In genomic region chr21:26047279-26047967, GRCh38 we compare ENCODE assay signal across 18 cellular contexts.
"Had no signal": no experiment of that assay in that cellular context is flagged by ENCODE, and none has a peak within 500 bp of the region (broad histone marks: within the 10 kb centered on the region; RNA-seq: fewer than 3 reads in every experiment).

No MANE protein-coding gene starts in this region.

- H3K4me2 ChIP-seq: hepatocyte had no signal

- DNase-seq: activated CD4-positive, alpha-beta T cell treated with anti-CD3 and anti-CD28 coated beads, Interleukin-2, amount 50 U/mL, for 48 hours; activated gamma-delta T cell treated with Interleukin-2 at 50 U/mL for 16 hours; adrenal gland; foreskin keratinocyte; islet precursor cell; left lung; right cardiac atrium; stimulated activated naive CD8-positive, alpha-beta T cell treated with anti-CD3 and anti-CD28 coated beads, Interleukin-15, Interleukin-2, amounts not matched to agents 100 U/mL and 50 U/mL, for 24 hours; T-cell; T-helper 9 cell had no signal

- H3K4me3 ChIP-seq: adrenal gland, dorsolateral prefrontal cortex, hepatocyte, left lung, skin epidermis, tibial nerve had no signal

- H2AFZ ChIP-seq: hepatocyte had no signal

- H3K27me3 ChIP-seq: adrenal gland, dorsolateral prefrontal cortex, foreskin keratinocyte, hepatocyte, left lung, tibial nerve had no signal

- FAIRE-seq: colon, urothelium cell line had no signal

- ATAC-seq: activated naive CD4-positive, alpha-beta T cell treated with anti-CD3 and anti-CD28 coated beads, Interleukin-2, amount 50 U/mL, for 72 hours; foreskin keratinocyte; left lung; right cardiac atrium; stimulated activated naive CD8-positive, alpha-beta T cell treated with anti-CD3 and anti-CD28 coated beads, Interleukin-15, Interleukin-2, amounts not matched to agents 100 U/mL and 50 U/mL, for 24 hours; T-cell had no signal

- H3K27ac ChIP-seq: adrenal gland, epithelial cell of prostate, foreskin keratinocyte, hepatocyte, left lung, skin epidermis, tibial nerve had no signal

- H3K9me3 ChIP-seq: adrenal gland, left lung, tibial nerve had no signal

- H3K4me1 ChIP-seq: left lung, tibial nerve had no signal
